In genomic region chr3:163572856-163573255, GRCh38 we compare ENCODE assay signal across 29 cellular contexts.
"Had no signal": no experiment of that assay in that cellular context is flagged by ENCODE, and none has a peak within 500 bp of the region (broad histone marks: within the 10 kb centered on the region; RNA-seq: fewer than 3 reads in every experiment).

No MANE protein-coding gene starts in this region.

- DNase-seq: activated effector memory CD4-positive, alpha-beta T cell treated with anti-CD3 and anti-CD28 coated beads, Interleukin-2, amount 50 U/mL, for 16 hours; activated effector memory CD4-positive, alpha-beta T cell treated with Interleukin-2 at 50 U/mL for 16 hours; activated gamma-delta T cell; activated gamma-delta T cell treated with Interleukin-2 at 50 U/mL for 16 hours; activated naive CD4-positive, alpha-beta T cell; activated naive CD4-positive, alpha-beta T cell treated with anti-CD3 and anti-CD28 coated beads for 36 hours; activated naive CD4-positive, alpha-beta T cell treated with anti-CD3 and anti-CD28 coated beads, Interleukin-2, amount 10 ng/mL, durations not matched to agents 7 days and 5 days; activated naive CD4-positive, alpha-beta T cell treated with anti-CD3 and anti-CD28 coated beads, Interleukin-2, amount 50 U/mL, for 16 hours; activated naive CD4-positive, alpha-beta T cell treated with Interleukin-2 at 50 U/mL for 16 hours; activated naive CD8-positive, alpha-beta T cell treated with anti-CD3 and anti-CD28 coated beads for 36 hours; activated naive CD8-positive, alpha-beta T cell treated with anti-CD3 and anti-CD28 coated beads, Interleukin-2, amount 10 ng/mL, durations not matched to agents 7 days and 5 days; activated naive CD8-positive, alpha-beta T cell treated with anti-CD3 and anti-CD28 coated beads, Interleukin-2, amount 50 U/mL, for 24 hours; activated T-cell treated with anti-CD3 and anti-CD28 coated beads, Interleukin-2, amount 50 U/mL, for 1 hour; activated T-cell treated with anti-CD3 and anti-CD28 coated beads, Interleukin-2, amount 50 U/mL, for 24 hours; activated T-cell treated with anti-CD3 and anti-CD28 coated beads, Interleukin-2, amount 50 U/mL, for 4 hours; activated T-cell treated with anti-CD3 and anti-CD28 coated beads, Interleukin-2, amount 50 U/mL, for 48 hours; activated T-cell treated with anti-CD3 and anti-CD28 coated beads, Interleukin-2, amount 50 U/mL, for 72 hours; adrenal gland; amniotic stem cell; amygdala; anterior cingulate cortex; aorta; body of pancreas; brain microvascular endothelial cell; caudate nucleus; central memory CD4-positive, alpha-beta T cell; cerebellar nuclear complex had no signal

- ATAC-seq: activated naive CD4-positive, alpha-beta T cell treated with anti-CD3 and anti-CD28 coated beads, Interleukin-2, amount 50 U/mL, for 72 hours; activated naive CD8-positive, alpha-beta T cell treated with anti-CD3 and anti-CD28 coated beads, Interleukin-2, amount 50 U/mL, for 24 hours; activated T-cell treated with anti-CD3 and anti-CD28 coated beads, Interleukin-2, amount 50 U/mL, for 4 hours; activated T-cell treated with anti-CD3 and anti-CD28 coated beads, Interleukin-2, amount 50 U/mL, for 72 hours; activated T-helper 17 cell treated with anti-CD3 and anti-CD28 coated beads, Interleukin-2, amount 50 U/mL, for 72 hours; body of pancreas had no signal
